ENCODE assay signal across 8 cellular contexts in the genomic region with DNA sequence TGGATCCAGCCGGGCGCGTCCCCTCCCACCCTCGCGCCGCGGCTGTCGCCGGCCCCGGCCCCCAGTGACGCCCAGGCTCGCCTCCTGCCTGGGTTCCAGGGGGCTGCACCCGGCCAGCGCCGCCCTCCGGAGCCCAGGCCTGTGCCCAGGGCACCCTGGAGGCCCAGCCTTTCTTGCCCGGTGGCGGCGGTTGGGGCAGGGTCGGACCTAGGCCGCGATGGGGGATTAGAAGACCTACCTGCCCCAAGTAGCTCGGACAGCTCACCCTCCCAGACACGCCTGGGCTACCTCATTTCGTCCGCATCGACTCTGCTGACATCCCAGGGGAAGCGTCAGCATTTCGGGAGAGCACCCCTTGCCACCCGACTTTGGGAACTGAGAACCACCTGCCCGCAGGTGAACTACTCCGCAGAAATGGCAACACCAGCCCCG. TPM values are rescaled to one million over a fixed set of nuclear protein-coding genes. Genes with fewer than 3 reads are reported as not detected.
DNase-seq lines count a peak whose midpoint lies in the region; ATAC-seq and TF ChIP-seq lines count a peak whose summit lies in the region.

No MANE protein-coding gene starts in this region.

- H3K27ac Mint-ChIP-seq in HFFc6: no peak overlapping the region
- peak overlapping the region; percentile 53 for H3K27ac Mint-ChIP-seq in activated T-helper 17 cell treated with anti-CD3 and anti-CD28 coated beads, Interleukin-2, amount 50 U/mL, for 72 hours

- peaks cover 0 to 15% (median 0%) of the 10 kb centered on the region in 7 donors for H3K27me3 ChIP-seq in spleen (replicated peaks in 1 of 7)

- no peaks in the 10 kb centered on the region for H3K9me3 ChIP-seq in spleen

- peaks cover 4% of the 10 kb centered on the region; the same call in 1 of the 2 replicates for H3K9me3 Mint-ChIP-seq in HFFc6
- no peaks in the 10 kb centered on the region for H3K9me3 Mint-ChIP-seq in activated T-helper 17 cell treated with anti-CD3 and anti-CD28 coated beads, Interleukin-2, amount 50 U/mL, for 72 hours

- H3K27ac ChIP-seq in spleen: peak overlapping the region in 7 of 8 donors; percentile 69 to 93 (median 89)

- H3K36me3 Mint-ChIP-seq in HFFc6 (ENCODE audit: low read depth): peaks cover 6% of the 10 kb centered on the region
- H3K36me3 Mint-ChIP-seq in activated T-helper 17 cell treated with anti-CD3 and anti-CD28 coated beads, Interleukin-2, amount 50 U/mL, for 72 hours (ENCODE audit: low read depth): peaks cover 36% of the 10 kb centered on the region

- intact Hi-C loops in spleen (cut with DNase I; ENCODE audit: low total_unique reads): loop anchor here (5.0 to 10.0 kb wide), 2 partner anchors 73 to 205 kb away; no protein-coding TSS in a partner anchor

- peak overlapping the region; percentile 21 for H3K4me3 Mint-ChIP-seq in HFFc6
- H3K4me3 Mint-ChIP-seq in activated T-helper 17 cell treated with anti-CD3 and anti-CD28 coated beads, Interleukin-2, amount 50 U/mL, for 72 hours: peak overlapping the region; percentile 76

- no peaks in the 10 kb centered on the region for H3K36me3 ChIP-seq in spleen

- peaks cover under 1 to 72% (median 47%) of the 10 kb centered on the region in 6 donors for H3K4me1 ChIP-seq in spleen

- ATAC-seq in activated T-helper 17 cell treated with anti-CD3 and anti-CD28 coated beads, Interleukin-2, amount 50 U/mL, for 72 hours (replicated peaks): no peak
- ATAC-seq in GM21515 (IDR thresholded peaks at IDR 0.05; ENCODE audit: unreplicated experiment): no peak

- H3K27me3 Mint-ChIP-seq in HFFc6 (ENCODE audit: insufficient read depth): no peaks in the 10 kb centered on the region
- H3K27me3 Mint-ChIP-seq in activated T-helper 17 cell treated with anti-CD3 and anti-CD28 coated beads, Interleukin-2, amount 50 U/mL, for 72 hours: no peaks in the 10 kb centered on the region

- H3K4me1 Mint-ChIP-seq in HFFc6 (ENCODE audit: low read depth): peaks cover 40% of the 10 kb centered on the region
- peaks cover 15% of the 10 kb centered on the region for H3K4me1 Mint-ChIP-seq in activated T-helper 17 cell treated with anti-CD3 and anti-CD28 coated beads, Interleukin-2, amount 50 U/mL, for 72 hours

- WGBS in spleen, 5 donors: 59 to 92% (median 66%) methylated on average over 3 to 33 of the region's 33 CpGs

- DNase-seq in HFFc6 (no peak), spleen (peak; percentile 87), DMS79 treated with DMSO at 0.1 percent for 48 hours (lab: John Stamatoyannopoulos, UW) (no peak), SK-N-DZ (ENCODE audit: low spot score) (no peak)
- DNase-seq in central memory CD4-positive, alpha-beta T cell: no peak

- TF ChIP-seq POLR2A in spleen (IDR thresholded peaks at IDR 0.05): no peak

- no peak for TF ChIP-seq CTCF in HFFc6 (IDR thresholded peaks at IDR 0.05)
- no peak for TF ChIP-seq CTCF in spleen (IDR thresholded peaks at IDR 0.05 in 8 of 11, conservative IDR thresholded peaks at IDR 0.05 in 3 of 11)

- H3K4me3 ChIP-seq in iPS-11a (ENCODE audit: low read depth, low read length) (peak overlapping the region; percentile 28), spleen (peak overlapping the region in 7 of 8 donors; percentile 29 to 82 (median 76))

RNA-seq across cellular contexts. Expression of a gene that starts 0.7 kb away (rescaled TPM):
- 1 to 10 TPM; 3.6 to 6.5 (median 6.0) TPM for total RNA-seq in HFFc6 (2021; fragmentation: NEBNext Ultra II Directional; extraction: Animal tissue kit (Norgen Biotek cat#: 25700))
- 100 to 1,000 TPM in 1 of 2 donors, 10 to 100 TPM in 1; 43.4 to 118 TPM for total RNA-seq in activated T-helper 17 cell treated with anti-CD3 and anti-CD28 coated beads, Interleukin-2, amount 50 U/mL, for 72 hours
- 100 to 1,000 TPM in 1 of 7 donors, 10 to 100 TPM in 6; 45.4 to 148 (median 75.0) TPM for total RNA-seq in spleen
- 10 to 100 TPM; 12.2 to 24.4 (median 20.4) TPM for polyA plus RNA-seq in spleen
- 4.3 and 4.4 TPM in 2 replicates for polyA plus RNA-seq in SK-N-DZ (2014; cell fraction: cytosol; rRNA removed)
- 3.7 and 3.9 TPM in 2 replicates for polyA plus RNA-seq in SK-N-DZ (2014; cell fraction: nucleus; rRNA removed)

Comparison
In these comparisons a context has a peak if more than half of its experiments do, and no peak if none do; other contexts are left out.
1. RNA of a gene that starts 0.7 kb away (total RNA-seq): 43.4 to 118 TPM in activated T-helper 17 cell treated with anti-CD3 and anti-CD28 coated beads, Interleukin-2, amount 50 U/mL, for 72 hours and 45.4 to 148 TPM in spleen; 3.6 to 6.5 TPM in HFFc6; every median in the first group is over 4 times any median in the second.